Comparison of ENCODE assay signal across 11 cellular contexts in genomic region chr13:114334305-114335053, GRCh38. TPM values are rescaled to one million over a fixed set of nuclear protein-coding genes. Genes with fewer than 3 reads are reported as not detected.
DNase-seq lines count a peak whose midpoint lies in the region; ATAC-seq lines count a peak whose summit lies in the region.
"Had no signal": no experiment of that assay in that cellular context is flagged by ENCODE, and none has a peak within 500 bp of the region (broad histone marks: within the 10 kb centered on the region; RNA-seq: fewer than 3 reads in every experiment).

No MANE protein-coding gene starts in this region.

- no peak for DNase-seq in activated CD4-positive, alpha-beta memory T cell treated with anti-CD3 and anti-CD28 coated beads, Interleukin-2, amount 10 ng/mL, durations not matched to agents 7 days and 5 days
- no peak for DNase-seq in activated CD4-positive, alpha-beta memory T cell treated with anti-CD3 and anti-CD28 coated beads for 36 hours
- DNase-seq in activated T-helper 2 cell treated with anti-CD3 and anti-CD28 coated beads, Interferon-gamma antibody, Interleukin-2, Interleukin-4, amounts not matched to agents 10 μg/mL and 5 μg/mL and 100 μg/mL, durations not matched to agents 14 hours and 24 hours and 36 hours (ENCODE audit: low spot score) = no peak
- DNase-seq in naive thymus-derived CD4-positive, alpha-beta T cell = no peak
- DNase-seq in activated gamma-delta T cell treated with Interleukin-2 at 50 U/mL for 16 hours (no peak), GM19238 (ENCODE audit: insufficient read length, low spot score) (no peak)
- DNase-seq: dorsolateral prefrontal cortex, hypothalamus had no signal

- no peaks in the 10 kb centered on the region for H3K9me3 Mint-ChIP-seq in activated CD4-positive, alpha-beta memory T cell treated with anti-CD3 and anti-CD28 coated beads, Interleukin-2, amount 10 ng/mL, durations not matched to agents 7 days and 5 days
- no peaks in the 10 kb centered on the region for H3K9me3 Mint-ChIP-seq in activated CD4-positive, alpha-beta memory T cell treated with anti-CD3 and anti-CD28 coated beads for 36 hours
- peaks cover 5% of the 10 kb centered on the region for H3K9me3 Mint-ChIP-seq in activated T-helper 2 cell treated with anti-CD3 and anti-CD28 coated beads, Interferon-gamma antibody, Interleukin-2, Interleukin-4, amounts not matched to agents 10 μg/mL and 5 μg/mL and 100 μg/mL, durations not matched to agents 14 hours and 24 hours and 36 hours
- no peaks in the 10 kb centered on the region for H3K9me3 Mint-ChIP-seq in naive thymus-derived CD4-positive, alpha-beta T cell

- no peak overlapping the region for H3K27ac Mint-ChIP-seq in activated CD4-positive, alpha-beta memory T cell treated with anti-CD3 and anti-CD28 coated beads, Interleukin-2, amount 10 ng/mL, durations not matched to agents 7 days and 5 days
- no peak overlapping the region for H3K27ac Mint-ChIP-seq in activated CD4-positive, alpha-beta memory T cell treated with anti-CD3 and anti-CD28 coated beads for 36 hours
- H3K27ac Mint-ChIP-seq in activated T-helper 2 cell treated with anti-CD3 and anti-CD28 coated beads, Interferon-gamma antibody, Interleukin-2, Interleukin-4, amounts not matched to agents 10 μg/mL and 5 μg/mL and 100 μg/mL, durations not matched to agents 14 hours and 24 hours and 36 hours = no peak overlapping the region
- H3K27ac Mint-ChIP-seq in naive thymus-derived CD4-positive, alpha-beta T cell = peak overlapping the region in 4 of 9 donors; percentile 25 to 68 (median 50)

- POLR2A ChIA-PET in activated CD4-positive, alpha-beta memory T cell treated with anti-CD3 and anti-CD28 coated beads, Interleukin-2, amount 10 ng/mL, durations not matched to agents 7 days and 5 days (lab: Charles Lee) = interaction anchor here (1.0 kb wide), 2 partner anchors 53 to 55 kb away, joined by 3 to 4 read pairs; partner anchors contain the start of gene UPF3A
- POLR2A ChIA-PET in activated CD4-positive, alpha-beta memory T cell treated with anti-CD3 and anti-CD28 coated beads for 36 hours (lab: Charles Lee) = no interaction called here
- POLR2A ChIA-PET in naive thymus-derived CD4-positive, alpha-beta T cell (lab: Charles Lee) = no interaction called here

- ATAC-seq in HG02759 (IDR thresholded peaks at IDR 0.05; ENCODE audit: unreplicated experiment) (peak; percentile 56), GM18517 (IDR thresholded peaks at IDR 0.05; ENCODE audit: unreplicated experiment) (no peak)
- no peak for ATAC-seq in naive thymus-derived CD4-positive, alpha-beta T cell
- ATAC-seq: A549 had no signal

- peaks cover 6% of the 10 kb centered on the region for H3K27me3 Mint-ChIP-seq in activated CD4-positive, alpha-beta memory T cell treated with anti-CD3 and anti-CD28 coated beads, Interleukin-2, amount 10 ng/mL, durations not matched to agents 7 days and 5 days
- no peaks in the 10 kb centered on the region for H3K27me3 Mint-ChIP-seq in activated CD4-positive, alpha-beta memory T cell treated with anti-CD3 and anti-CD28 coated beads for 36 hours
- peaks cover 4% of the 10 kb centered on the region for H3K27me3 Mint-ChIP-seq in activated T-helper 2 cell treated with anti-CD3 and anti-CD28 coated beads, Interferon-gamma antibody, Interleukin-2, Interleukin-4, amounts not matched to agents 10 μg/mL and 5 μg/mL and 100 μg/mL, durations not matched to agents 14 hours and 24 hours and 36 hours (ENCODE audit: low read depth)
- H3K27me3 Mint-ChIP-seq in naive thymus-derived CD4-positive, alpha-beta T cell = peaks cover 0 to 4% (median 0%) of the 10 kb centered on the region in 5 donors

- peaks cover 10 to 17% of the 10 kb centered on the region in 2 donors for H3K4me1 ChIP-seq in naive thymus-derived CD4-positive, alpha-beta T cell (ENCODE audit: control insufficient read depth in 2 of 2, insufficient read depth in 2 of 2, low read length in 2 of 2)

- H3K4me3 Mint-ChIP-seq in activated CD4-positive, alpha-beta memory T cell treated with anti-CD3 and anti-CD28 coated beads, Interleukin-2, amount 10 ng/mL, durations not matched to agents 7 days and 5 days = peak overlapping the region; percentile 26
- no peak overlapping the region for H3K4me3 Mint-ChIP-seq in activated CD4-positive, alpha-beta memory T cell treated with anti-CD3 and anti-CD28 coated beads for 36 hours
- H3K4me3 Mint-ChIP-seq in activated T-helper 2 cell treated with anti-CD3 and anti-CD28 coated beads, Interferon-gamma antibody, Interleukin-2, Interleukin-4, amounts not matched to agents 10 μg/mL and 5 μg/mL and 100 μg/mL, durations not matched to agents 14 hours and 24 hours and 36 hours (ENCODE audit: low read depth) = peak overlapping the region; percentile 35
- peak overlapping the region in 8 of 10 donors; percentile 22 to 80 (median 56) for H3K4me3 Mint-ChIP-seq in naive thymus-derived CD4-positive, alpha-beta T cell

- no peaks in the 10 kb centered on the region for H3K9me3 ChIP-seq in naive thymus-derived CD4-positive, alpha-beta T cell (ENCODE audit: control insufficient read depth in 2 of 3, low read length in 3 of 3)
- H3K9me3 ChIP-seq: A549 had no signal

- H3K4me3 ChIP-seq in naive thymus-derived CD4-positive, alpha-beta T cell (ENCODE audit: low read length) = no peak overlapping the region
- H3K4me3 ChIP-seq: A549, dorsolateral prefrontal cortex had no signal

- no peaks in the 10 kb centered on the region for H3K36me3 ChIP-seq in naive thymus-derived CD4-positive, alpha-beta T cell (ENCODE audit: control insufficient read depth in 2 of 3, insufficient read depth in 3 of 3, low read length in 3 of 3)

- H3K27me3 ChIP-seq in naive thymus-derived CD4-positive, alpha-beta T cell (ENCODE audit: control insufficient read depth in 2 of 2, insufficient read depth in 2 of 2, low read length in 2 of 2) = no peaks in the 10 kb centered on the region
- H3K27me3 ChIP-seq: dorsolateral prefrontal cortex had no signal

- intact Hi-C loops in activated CD4-positive, alpha-beta memory T cell treated with anti-CD3 and anti-CD28 coated beads for 36 hours (cut with micrococcal nuclease) = no loop called here
- intact Hi-C loops in activated T-helper 2 cell treated with anti-CD3 and anti-CD28 coated beads, Interferon-gamma antibody, Interleukin-2, Interleukin-4, amounts not matched to agents 10 μg/mL and 5 μg/mL and 100 μg/mL, durations not matched to agents 14 hours and 24 hours and 36 hours (cut with micrococcal nuclease) = no loop called here
- intact Hi-C loops in naive thymus-derived CD4-positive, alpha-beta T cell (cut with micrococcal nuclease) = no loop called here

- CTCF ChIA-PET in activated CD4-positive, alpha-beta memory T cell treated with anti-CD3 and anti-CD28 coated beads, Interleukin-2, amount 10 ng/mL, durations not matched to agents 7 days and 5 days (lab: Charles Lee) = interaction anchor here (1.0 to 1.1 kb wide), 2 partner anchors 66 to 94 kb away, joined by 3 read pairs; no protein-coding TSS in a partner anchor
- CTCF ChIA-PET in activated CD4-positive, alpha-beta memory T cell treated with anti-CD3 and anti-CD28 coated beads for 36 hours (lab: Charles Lee) = no interaction called here
- CTCF ChIA-PET in naive thymus-derived CD4-positive, alpha-beta T cell (lab: Charles Lee) = interaction anchor here (0.8 kb wide), 1 partner anchor 8 kb away, joined by 3 read pairs; no protein-coding TSS in a partner anchor

- H3K36me3 Mint-ChIP-seq in activated CD4-positive, alpha-beta memory T cell treated with anti-CD3 and anti-CD28 coated beads, Interleukin-2, amount 10 ng/mL, durations not matched to agents 7 days and 5 days (ENCODE audit: low read depth) = peaks cover 3% of the 10 kb centered on the region
- H3K36me3 Mint-ChIP-seq in activated CD4-positive, alpha-beta memory T cell treated with anti-CD3 and anti-CD28 coated beads for 36 hours = no peaks in the 10 kb centered on the region
- H3K36me3 Mint-ChIP-seq in activated T-helper 2 cell treated with anti-CD3 and anti-CD28 coated beads, Interferon-gamma antibody, Interleukin-2, Interleukin-4, amounts not matched to agents 10 μg/mL and 5 μg/mL and 100 μg/mL, durations not matched to agents 14 hours and 24 hours and 36 hours (ENCODE audit: low read depth) = peaks cover 5% of the 10 kb centered on the region
- peaks cover 0 to 5% (median 0%) of the 10 kb centered on the region in 5 donors for H3K36me3 Mint-ChIP-seq in naive thymus-derived CD4-positive, alpha-beta T cell

- H3K27ac ChIP-seq in naive thymus-derived CD4-positive, alpha-beta T cell (ENCODE audit: low read depth, low read length) = no peak overlapping the region
- H3K27ac ChIP-seq: A549, dorsolateral prefrontal cortex had no signal

- H3K4me1 Mint-ChIP-seq in activated CD4-positive, alpha-beta memory T cell treated with anti-CD3 and anti-CD28 coated beads, Interleukin-2, amount 10 ng/mL, durations not matched to agents 7 days and 5 days = peaks cover 27% of the 10 kb centered on the region
- peaks cover 14% of the 10 kb centered on the region for H3K4me1 Mint-ChIP-seq in activated CD4-positive, alpha-beta memory T cell treated with anti-CD3 and anti-CD28 coated beads for 36 hours (ENCODE audit: low read depth)
- H3K4me1 Mint-ChIP-seq in activated T-helper 2 cell treated with anti-CD3 and anti-CD28 coated beads, Interferon-gamma antibody, Interleukin-2, Interleukin-4, amounts not matched to agents 10 μg/mL and 5 μg/mL and 100 μg/mL, durations not matched to agents 14 hours and 24 hours and 36 hours (ENCODE audit: low read depth) = peaks cover 22% of the 10 kb centered on the region
- peaks cover under 1 to 23% (median 16%) of the 10 kb centered on the region in 7 donors for H3K4me1 Mint-ChIP-seq in naive thymus-derived CD4-positive, alpha-beta T cell

RNA-seq across cellular contexts. Expression of gene CHAMP1, which starts 20.2 kb away (rescaled TPM):
- total RNA-seq in activated CD4-positive, alpha-beta memory T cell treated with anti-CD3 and anti-CD28 coated beads, Interleukin-2, amount 10 ng/mL, durations not matched to agents 7 days and 5 days = 10 to 100 TPM; 30.6 to 32.8 TPM
- total RNA-seq in activated CD4-positive, alpha-beta memory T cell treated with anti-CD3 and anti-CD28 coated beads for 36 hours = 10 to 100 TPM; 53.6 to 55.4 TPM
- total RNA-seq in activated T-helper 2 cell treated with anti-CD3 and anti-CD28 coated beads, Interferon-gamma antibody, Interleukin-2, Interleukin-4, amounts not matched to agents 10 μg/mL and 5 μg/mL and 100 μg/mL, durations not matched to agents 14 hours and 24 hours and 36 hours = 41.7 and 45.6 TPM in 2 replicates
- 10 to 100 TPM in 4 of 5 experiments, 1 to 10 TPM in 1; 9.1 to 31.3 (median 24.0) TPM for total RNA-seq in naive thymus-derived CD4-positive, alpha-beta T cell
- 10 to 100 TPM in 1 of 2 donors, 1 to 10 TPM in 1; 9.8 to 13.3 TPM for polyA plus RNA-seq in naive thymus-derived CD4-positive, alpha-beta T cell

RNA-seq across cellular contexts. Expression of gene UPF3A, which starts 53.1 kb away (rescaled TPM):
- 10 to 100 TPM; 46.2 to 52.8 TPM for total RNA-seq in activated CD4-positive, alpha-beta memory T cell treated with anti-CD3 and anti-CD28 coated beads, Interleukin-2, amount 10 ng/mL, durations not matched to agents 7 days and 5 days
- total RNA-seq in activated CD4-positive, alpha-beta memory T cell treated with anti-CD3 and anti-CD28 coated beads for 36 hours = 10 to 100 TPM; 46.8 to 48.5 TPM
- 45.9 and 49.9 TPM in 2 replicates for total RNA-seq in activated T-helper 2 cell treated with anti-CD3 and anti-CD28 coated beads, Interferon-gamma antibody, Interleukin-2, Interleukin-4, amounts not matched to agents 10 μg/mL and 5 μg/mL and 100 μg/mL, durations not matched to agents 14 hours and 24 hours and 36 hours
- total RNA-seq in naive thymus-derived CD4-positive, alpha-beta T cell = 10 to 100 TPM; 30.1 to 88.7 (median 62.9) TPM
- polyA plus RNA-seq in naive thymus-derived CD4-positive, alpha-beta T cell = 10 to 100 TPM; 12.3 to 24.4 TPM
